14 cellular contexts compared by ENCODE assay signal in genomic region chr5:16548812-16549211, GRCh38.
"Had no signal": no experiment of that assay in that cellular context is flagged by ENCODE, and none has a peak within 500 bp of the region (broad histone marks: within the 10 kb centered on the region; RNA-seq: fewer than 3 reads in every experiment).

No MANE protein-coding gene starts in this region.

- DNase-seq: activated CD4-positive, alpha-beta T cell treated with anti-CD3 and anti-CD28 coated beads, Interleukin-2, amount 50 U/mL, for 48 hours; activated T-cell treated with anti-CD3 and anti-CD28 coated beads for 4 hours; amniotic stem cell; cortex of kidney; effector CD4-positive, alpha-beta T cell; hippocampal formation; right lobe of liver; SIG-M5; stimulated activated CD4-positive, alpha-beta T cell treated with anti-CD3 and anti-CD28 coated beads, Interleukin-4, amount 100 ng/mL, for 24 hours; uterus had no signal

- H3K27me3 ChIP-seq: right lobe of liver, stomach, tibial nerve, uterus had no signal

- ATAC-seq: esophagus mucosa; right lobe of liver; stimulated activated effector memory CD8-positive, alpha-beta T cell treated with anti-CD3 and anti-CD28 coated beads, Interleukin-12 subunit alpha, Interleukin-12 subunit beta, amount 100 ng/mL, for 72 hours had no signal

- H3K36me3 ChIP-seq: right lobe of liver, stomach, tibial nerve, uterus had no signal

- H3K4me3 ChIP-seq: right lobe of liver, stomach, tibial nerve, uterus had no signal

- H3K9me3 ChIP-seq: right lobe of liver, stomach, tibial nerve, uterus had no signal

- H3K4me1 ChIP-seq: uterus had no signal
